ENCODE assay signal across 16 cellular contexts in the genomic region with DNA sequence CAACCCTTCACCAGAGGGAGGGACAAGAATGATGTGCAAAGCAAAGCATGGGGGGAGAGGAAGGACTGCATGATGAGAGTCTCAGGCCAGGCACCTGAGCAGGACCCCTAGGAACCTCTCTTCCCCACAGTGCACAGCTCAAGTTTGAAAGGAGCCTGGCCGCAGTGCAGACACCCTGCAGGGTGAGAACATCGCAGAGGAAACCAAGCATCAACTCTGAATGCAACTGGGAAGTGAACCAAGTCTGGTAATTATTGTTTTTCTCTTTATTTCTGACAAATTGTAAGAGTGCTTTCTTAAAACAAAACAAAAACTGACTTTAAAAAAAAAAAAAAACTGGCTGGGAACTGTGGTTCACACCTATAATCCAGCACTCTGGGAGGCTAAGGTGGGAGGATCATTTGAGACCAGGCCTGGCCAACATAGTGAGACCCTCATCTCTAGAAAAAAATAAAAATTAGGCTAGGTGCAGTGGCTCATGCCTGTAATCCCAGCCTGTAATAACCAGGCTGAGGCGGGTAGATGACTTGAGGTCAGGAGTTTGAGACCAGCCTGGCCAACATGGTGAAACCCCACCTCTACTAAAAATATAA. TPM values are rescaled to one million over a fixed set of nuclear protein-coding genes. Genes with fewer than 3 reads are reported as not detected.
DNase-seq lines count a peak whose midpoint lies in the region; ATAC-seq and TF ChIP-seq lines count a peak whose summit lies in the region.
"Had no signal": no experiment of that assay in that cellular context is flagged by ENCODE, and none has a peak within 500 bp of the region (broad histone marks: within the 10 kb centered on the region; RNA-seq: fewer than 3 reads in every experiment).

No MANE protein-coding gene starts in this region.

- TF ChIP-seq CTCF in osteocyte (IDR thresholded peaks at IDR 0.05) = no peak
- no peak for TF ChIP-seq CTCF in neural progenitor cell (IDR thresholded peaks at IDR 0.05)
- TF ChIP-seq CTCF in tibial nerve (IDR thresholded peaks at IDR 0.05) = no peak

- H3K4me1 Mint-ChIP-seq in CD4-positive, CD25-positive, alpha-beta regulatory T cell = peaks cover 15 to 59% (median 46%) of the 10 kb centered on the region in 4 donors
- peaks cover 52 to 69% (median 63%) of the 10 kb centered on the region in 3 donors for H3K4me1 Mint-ChIP-seq in CD8-positive, alpha-beta memory T cell
- peaks cover 41 to 54% of the 10 kb centered on the region in 2 donors for H3K4me1 Mint-ChIP-seq in effector memory CD8-positive, alpha-beta T cell (ENCODE audit: low read depth in 2 of 2)
- H3K4me1 Mint-ChIP-seq in osteocyte (ENCODE audit: unreplicated experiment) = peaks cover 22% of the 10 kb centered on the region
- no peaks in the 10 kb centered on the region for H3K4me1 Mint-ChIP-seq in neural progenitor cell

- H3K79me2 ChIP-seq in neural progenitor cell (ENCODE audit: low read depth) = no peaks in the 10 kb centered on the region

- no peak overlapping the region for H3K27ac ChIP-seq in CD4-positive, CD25-positive, alpha-beta regulatory T cell (ENCODE audit: insufficient read depth, low read length, poor library complexity, severe bottlenecking)
- no peak overlapping the region for H3K27ac ChIP-seq in CD8-positive, alpha-beta memory T cell (ENCODE audit: low read depth, low read length)
- H3K27ac ChIP-seq in neural progenitor cell (no peak overlapping the region), tibial nerve (no peak overlapping the region)
- H3K27ac ChIP-seq in effector memory CD4-positive, alpha-beta T cell (ENCODE audit: insufficient read depth, low read length, poor library complexity, severe bottlenecking) = no peak overlapping the region
- H3K27ac ChIP-seq: KMS-11, PC-9 had no signal

- H3F3A ChIP-seq in neural progenitor cell (ENCODE audit: low read depth) = no peaks in the 10 kb centered on the region

- peaks cover 52% of the 10 kb centered on the region for H3K36me3 Mint-ChIP-seq in CD4-positive, CD25-positive, alpha-beta regulatory T cell
- peaks cover 17 to 76% (median 26%) of the 10 kb centered on the region in 3 donors for H3K36me3 Mint-ChIP-seq in CD8-positive, alpha-beta memory T cell
- H3K36me3 Mint-ChIP-seq in effector memory CD8-positive, alpha-beta T cell (ENCODE audit: insufficient read depth) = peaks cover 64% of the 10 kb centered on the region
- H3K36me3 Mint-ChIP-seq in osteocyte (ENCODE audit: unreplicated experiment) (peaks cover 32% of the 10 kb centered on the region), neural progenitor cell (peaks cover 11% of the 10 kb centered on the region)

- H2AFZ ChIP-seq in neural progenitor cell (replicated peaks) = no peak overlapping the region
- H2AFZ ChIP-seq: PC-9 had no signal

- peak overlapping the region; percentile 46 to 95 (median 65) for H3K27ac Mint-ChIP-seq in CD4-positive, CD25-positive, alpha-beta regulatory T cell
- H3K27ac Mint-ChIP-seq in CD8-positive, alpha-beta memory T cell = peak overlapping the region; percentile 83 to 97 (median 89)
- H3K27ac Mint-ChIP-seq in effector memory CD8-positive, alpha-beta T cell = peak overlapping the region; percentile 96
- H3K27ac Mint-ChIP-seq in osteocyte (ENCODE audit: unreplicated experiment) = no peak overlapping the region
- no peak overlapping the region for H3K27ac Mint-ChIP-seq in neural progenitor cell

- H3K4me2 ChIP-seq in neural progenitor cell = no peak overlapping the region
- H3K4me2 ChIP-seq: KMS-11, PC-9 had no signal

- no peaks in the 10 kb centered on the region for H3K9me3 ChIP-seq in CD4-positive, CD25-positive, alpha-beta regulatory T cell (ENCODE audit: control insufficient read depth in 2 of 2, low read length in 2 of 2)
- no peaks in the 10 kb centered on the region for H3K9me3 ChIP-seq in CD8-positive, alpha-beta memory T cell (ENCODE audit: low read length)
- H3K9me3 ChIP-seq in neural progenitor cell (ENCODE audit: low read depth) (no peaks in the 10 kb centered on the region), tibial nerve (no peaks in the 10 kb centered on the region)
- H3K9me3 ChIP-seq in effector memory CD4-positive, alpha-beta T cell (ENCODE audit: control insufficient read depth, low read length) = no peaks in the 10 kb centered on the region

- H3K4me3 ChIP-seq in CD4-positive, CD25-positive, alpha-beta regulatory T cell (ENCODE audit: low read depth, low read length) = no peak overlapping the region
- H3K4me3 ChIP-seq in CD8-positive, alpha-beta memory T cell (ENCODE audit: low read length) = no peak overlapping the region
- no peak overlapping the region for H3K4me3 ChIP-seq in neural progenitor cell
- H3K4me3 ChIP-seq in tibial nerve = no peak overlapping the region
- H3K4me3 ChIP-seq in effector memory CD4-positive, alpha-beta T cell (ENCODE audit: insufficient read depth, low read depth, low read length, poor library complexity, severe bottlenecking) = no peak overlapping the region
- H3K4me3 ChIP-seq: PC-9 had no signal

- TF ChIP-seq POLR2A in tibial nerve (IDR thresholded peaks at IDR 0.05) = no peak

- no peaks in the 10 kb centered on the region for H3K27me3 ChIP-seq in CD4-positive, CD25-positive, alpha-beta regulatory T cell (ENCODE audit: control insufficient read depth, insufficient read depth, low read length)
- H3K27me3 ChIP-seq in CD8-positive, alpha-beta memory T cell (ENCODE audit: insufficient read depth, low read length, poor library complexity, severe bottlenecking) = no peaks in the 10 kb centered on the region
- H3K27me3 ChIP-seq in neural progenitor cell = no peaks in the 10 kb centered on the region
- no peaks in the 10 kb centered on the region for H3K27me3 ChIP-seq in tibial nerve
- H3K27me3 ChIP-seq in effector memory CD4-positive, alpha-beta T cell (replicated peaks; ENCODE audit: control insufficient read depth, insufficient read depth, low read length, poor library complexity, severe bottlenecking) = no peaks in the 10 kb centered on the region

- no peak for ATAC-seq in CD4-positive, CD25-positive, alpha-beta regulatory T cell (ENCODE audit: low read depth in 2 of 2)
- ATAC-seq in effector memory CD8-positive, alpha-beta T cell (replicated peaks) = peak; percentile 76

- no peak for TF ChIP-seq EP300 in tibial nerve (IDR thresholded peaks at IDR 0.05)

- peaks cover 51% of the 10 kb centered on the region for H3K36me3 ChIP-seq in CD4-positive, CD25-positive, alpha-beta regulatory T cell (ENCODE audit: control insufficient read depth, insufficient read depth, low read length)
- peaks cover 39% of the 10 kb centered on the region for H3K36me3 ChIP-seq in CD8-positive, alpha-beta memory T cell (ENCODE audit: insufficient read depth, low read length)
- H3K36me3 ChIP-seq in neural progenitor cell = no peaks in the 10 kb centered on the region
- peaks cover 6 to 73% (median 10%) of the 10 kb centered on the region in 3 donors for H3K36me3 ChIP-seq in tibial nerve
- H3K36me3 ChIP-seq in effector memory CD4-positive, alpha-beta T cell (ENCODE audit: control insufficient read depth, insufficient read depth, low read length) = peaks cover 34% of the 10 kb centered on the region

- no peaks in the 10 kb centered on the region for H3K27me3 Mint-ChIP-seq in CD4-positive, CD25-positive, alpha-beta regulatory T cell
- H3K27me3 Mint-ChIP-seq in CD8-positive, alpha-beta memory T cell = no peaks in the 10 kb centered on the region
- H3K27me3 Mint-ChIP-seq in effector memory CD8-positive, alpha-beta T cell = no peaks in the 10 kb centered on the region
- H3K27me3 Mint-ChIP-seq in osteocyte (ENCODE audit: unreplicated experiment) = no peaks in the 10 kb centered on the region
- no peaks in the 10 kb centered on the region for H3K27me3 Mint-ChIP-seq in neural progenitor cell (ENCODE audit: insufficient read depth, low read depth)

- no peak overlapping the region for H3K9ac ChIP-seq in neural progenitor cell
- H3K9ac ChIP-seq: KMS-11 had no signal

- no peaks in the 10 kb centered on the region for H4K20me1 ChIP-seq in neural progenitor cell (ENCODE audit: low read depth)

- peaks cover 45% of the 10 kb centered on the region for H3K4me1 ChIP-seq in CD4-positive, CD25-positive, alpha-beta regulatory T cell (ENCODE audit: control insufficient read depth, insufficient read depth, low read length, poor library complexity, severe bottlenecking)
- peaks cover 49% of the 10 kb centered on the region for H3K4me1 ChIP-seq in CD8-positive, alpha-beta memory T cell (ENCODE audit: insufficient read depth, low read length)
- H3K4me1 ChIP-seq in neural progenitor cell = no peaks in the 10 kb centered on the region
- peaks cover 0 to 15% (median 14%) of the 10 kb centered on the region in 4 donors for H3K4me1 ChIP-seq in tibial nerve
- H3K4me1 ChIP-seq in effector memory CD4-positive, alpha-beta T cell (ENCODE audit: control insufficient read depth, insufficient read depth, low read length, poor library complexity, severe bottlenecking) = peaks cover 25% of the 10 kb centered on the region

- POLR2A ChIA-PET in CD8-positive, alpha-beta memory T cell (lab: Charles Lee) = interaction anchor here (0.7 kb wide), 1 partner anchor 578 kb away, joined by 3 read pairs; no protein-coding TSS in a partner anchor

- CTCF ChIA-PET in CD8-positive, alpha-beta memory T cell (lab: Charles Lee) = interaction anchor here (0.8 to 2.8 kb wide), 3 partner anchors 13 to 55 kb away, joined by 3 to 19 read pairs (median 3); no protein-coding TSS in a partner anchor

- DNase-seq in CD4-positive, CD25-positive, alpha-beta regulatory T cell = no peak
- peak in 2 of 5 donors; percentile 14 to 39 for DNase-seq in CD8-positive, alpha-beta memory T cell
- DNase-seq in effector memory CD8-positive, alpha-beta T cell = peak; percentile 39 to 47 (median 47)
- DNase-seq in osteocyte (ENCODE audit: extremely low spot score, unreplicated experiment) (peak; percentile 10), neural progenitor cell (ENCODE audit: low spot score) (no peak), tibial nerve (ENCODE audit: low spot score in 2 of 2) (no peak)
- DNase-seq in effector memory CD4-positive, alpha-beta T cell = no peak
- DNase-seq: Calu3, DMS53, NCI-H1092, NCI-H146, NCI-H2081, NCI-H774, PC-9 had no signal

- no peaks in the 10 kb centered on the region for H3K9me3 Mint-ChIP-seq in CD4-positive, CD25-positive, alpha-beta regulatory T cell
- no peaks in the 10 kb centered on the region for H3K9me3 Mint-ChIP-seq in CD8-positive, alpha-beta memory T cell
- no peaks in the 10 kb centered on the region for H3K9me3 Mint-ChIP-seq in effector memory CD8-positive, alpha-beta T cell
- H3K9me3 Mint-ChIP-seq in osteocyte (ENCODE audit: unreplicated experiment) (no peaks in the 10 kb centered on the region), neural progenitor cell (no peaks in the 10 kb centered on the region)
- H3K9me3 Mint-ChIP-seq: CD14-positive monocyte had no signal

- 79 to 94% methylated on average over 3 of the region's 3 CpGs for WGBS in tibial nerve, 2 donors

- peak overlapping the region in 1 of 4 donors; percentile 26 for H3K4me3 Mint-ChIP-seq in CD4-positive, CD25-positive, alpha-beta regulatory T cell
- H3K4me3 Mint-ChIP-seq in CD8-positive, alpha-beta memory T cell = peak overlapping the region; percentile 14 to 81 (median 59)
- H3K4me3 Mint-ChIP-seq in effector memory CD8-positive, alpha-beta T cell = peak overlapping the region; percentile 68 to 73
- no peak overlapping the region for H3K4me3 Mint-ChIP-seq in osteocyte (ENCODE audit: unreplicated experiment)
- no peak overlapping the region for H3K4me3 Mint-ChIP-seq in neural progenitor cell
- H3K4me3 Mint-ChIP-seq: CD14-positive monocyte had no signal

RNA-seq across cellular contexts. Expression of gene NPC1, which starts 15.3 kb away (rescaled TPM):
- 86.9 TPM for total RNA-seq in CD4-positive, CD25-positive, alpha-beta regulatory T cell
- 10 to 100 TPM; 17.4 to 24.3 (median 20.4) TPM for polyA plus RNA-seq in CD4-positive, CD25-positive, alpha-beta regulatory T cell
- 10 to 100 TPM; 33.9 to 34.3 TPM for total RNA-seq in CD8-positive, alpha-beta memory T cell
- polyA plus RNA-seq in CD8-positive, alpha-beta memory T cell = 40.9 TPM
- 36.5 and 40.1 TPM in 2 replicates for total RNA-seq in osteocyte
- total RNA-seq in neural progenitor cell (ENCODE audit: low replicate concordance) = 20.9 and 31.4 TPM in 2 replicates
- total RNA-seq in tibial nerve = 10 to 100 TPM; 62.8 to 96.4 (median 77.3) TPM

Comparison
In these comparisons a context has a peak if more than half of its experiments do, and no peak if none do; other contexts are left out.
1. DNase-seq: peak in effector memory CD8-positive, alpha-beta T cell (3 of 3) and osteocyte (single experiment); none in CD4-positive, CD25-positive, alpha-beta regulatory T cell (0 of 3), neural progenitor cell (single experiment), tibial nerve (0 of 2) and effector memory CD4-positive, alpha-beta T cell (0 of 3).
2. H3K27ac Mint-ChIP-seq: peak in CD4-positive, CD25-positive, alpha-beta regulatory T cell (3 of 3), CD8-positive, alpha-beta memory T cell (8 of 8) and effector memory CD8-positive, alpha-beta T cell (2 of 2); none in osteocyte (single experiment) and neural progenitor cell (single experiment).
3. H3K4me3 Mint-ChIP-seq: peak in CD8-positive, alpha-beta memory T cell (7 of 7) and effector memory CD8-positive, alpha-beta T cell (2 of 2); none in osteocyte (single experiment) and neural progenitor cell (single experiment).